In genomic region chr7:100852048-100852872, GRCh38 we compare ENCODE assay signal across 1 cellular context.
TF ChIP-seq lines count a peak whose summit lies in the region.

A gene with protein sequence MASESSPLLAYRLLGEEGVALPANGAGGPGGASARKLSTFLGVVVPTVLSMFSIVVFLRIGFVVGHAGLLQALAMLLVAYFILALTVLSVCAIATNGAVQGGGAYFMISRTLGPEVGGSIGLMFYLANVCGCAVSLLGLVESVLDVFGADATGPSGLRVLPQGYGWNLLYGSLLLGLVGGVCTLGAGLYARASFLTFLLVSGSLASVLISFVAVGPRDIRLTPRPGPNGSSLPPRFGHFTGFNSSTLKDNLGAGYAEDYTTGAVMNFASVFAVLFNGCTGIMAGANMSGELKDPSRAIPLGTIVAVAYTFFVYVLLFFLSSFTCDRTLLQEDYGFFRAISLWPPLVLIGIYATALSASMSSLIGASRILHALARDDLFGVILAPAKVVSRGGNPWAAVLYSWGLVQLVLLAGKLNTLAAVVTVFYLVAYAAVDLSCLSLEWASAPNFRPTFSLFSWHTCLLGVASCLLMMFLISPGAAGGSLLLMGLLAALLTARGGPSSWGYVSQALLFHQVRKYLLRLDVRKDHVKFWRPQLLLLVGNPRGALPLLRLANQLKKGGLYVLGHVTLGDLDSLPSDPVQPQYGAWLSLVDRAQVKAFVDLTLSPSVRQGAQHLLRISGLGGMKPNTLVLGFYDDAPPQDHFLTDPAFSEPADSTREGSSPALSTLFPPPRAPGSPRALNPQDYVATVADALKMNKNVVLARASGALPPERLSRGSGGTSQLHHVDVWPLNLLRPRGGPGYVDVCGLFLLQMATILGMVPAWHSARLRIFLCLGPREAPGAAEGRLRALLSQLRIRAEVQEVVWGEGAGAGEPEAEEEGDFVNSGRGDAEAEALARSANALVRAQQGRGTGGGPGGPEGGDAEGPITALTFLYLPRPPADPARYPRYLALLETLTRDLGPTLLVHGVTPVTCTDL (plus strand): TSS chr7:100852713. CDS start chr7:100854198, 1,485 bp downstream.

TF ChIP-seq in GM12878, 131 proteins besides CTCF, POLR2A, EP300 and RAD21 (continued from another document and continues in another):
- no peak for TF ChIP-seq E2F4 (IDR thresholded peaks at IDR 0.05; ENCODE audit: low read depth, low read length)
- no peak for TF ChIP-seq ETV6 (conservative IDR thresholded peaks at IDR 0.05 in 1 of 2, IDR thresholded peaks at IDR 0.05 in 1 of 2; ENCODE audit: borderline replicate concordance in 1 of 2, low read depth in 1 of 2)
- no peak for TF ChIP-seq MEF2B (IDR thresholded peaks at IDR 0.05; ENCODE audit: partially characterized antibody, poor library complexity, severe bottlenecking)
- peak; percentile 38; the same call in 1 of the 2 replicates for TF ChIP-seq CHD2 (IDR thresholded peaks at IDR 0.05; ENCODE audit: borderline replicate concordance, low read depth, low read length)
- no peak for TF ChIP-seq SRF (IDR thresholded peaks at IDR 0.05; ENCODE audit: low read depth in 2 of 2, low read length in 2 of 2)
- TF ChIP-seq EZH2 (IDR thresholded peaks at IDR 0.05; ENCODE audit: borderline replicate concordance, control insufficient read depth, low read depth, low read length), result no peak
- TF ChIP-seq ATF3 (IDR thresholded peaks at IDR 0.05; ENCODE audit: borderline replicate concordance, extremely low read depth, low read depth, low read length), result peak; percentile 10; the same call in 1 of the 2 replicates
- TF ChIP-seq RUNX3 (IDR thresholded peaks at IDR 0.05; ENCODE audit: low read length), result no peak
- TF ChIP-seq LARP7 (IDR thresholded peaks at IDR 0.05), result peak; percentile 62
- peak in 1 of 2 experiments; percentile 33; a peak in 1 of 4 replicates for TF ChIP-seq IKZF2 (IDR thresholded peaks at IDR 0.05)
- TF ChIP-seq GATAD2B (conservative IDR thresholded peaks at IDR 0.05; ENCODE audit: low read depth), result peak; percentile 84
- TF ChIP-seq ZZZ3 (IDR thresholded peaks at IDR 0.05; ENCODE audit: control insufficient read depth, insufficient read length, low read depth), result no peak
- TF ChIP-seq BRCA1 (IDR thresholded peaks at IDR 0.05; ENCODE audit: low read depth, low read length), result no peak
- 0 out of 2 replicates have a peak, but pooled peaks have one; percentile 14 for TF ChIP-seq NRF1 (conservative IDR thresholded peaks at IDR 0.05; ENCODE audit: low read depth, low read length)
- no peak for TF ChIP-seq SP1 (IDR thresholded peaks at IDR 0.05; ENCODE audit: low read depth, low read length)
- TF ChIP-seq RAD51 (IDR thresholded peaks at IDR 0.05), result no peak
- TF ChIP-seq DPF2 (IDR thresholded peaks at IDR 0.05), result peak; percentile 73; the same call in 1 of the 2 replicates
- TF ChIP-seq KDM1A (IDR thresholded peaks at IDR 0.05; ENCODE audit: borderline replicate concordance), result no peak
- TF ChIP-seq ELK1 (IDR thresholded peaks at IDR 0.05; ENCODE audit: low read depth, low read length), result no peak
- TF ChIP-seq RFX5 (IDR thresholded peaks at IDR 0.05; ENCODE audit: low read depth, low read length), result peak; percentile 32; the same call in 1 of the 2 replicates
- TF ChIP-seq SMARCA5 (IDR thresholded peaks at IDR 0.05), result peak; percentile 80
- TF ChIP-seq PKNOX1 (IDR thresholded peaks at IDR 0.05), result no peak
- TF ChIP-seq ZNF622 (IDR thresholded peaks at IDR 0.05), result no peak
- no peak for TF ChIP-seq HDAC6 (IDR thresholded peaks at IDR 0.05; ENCODE audit: unreplicated experiment)
- peak; percentile 96; the same call in 1 of the 2 replicates for TF ChIP-seq NKRF (conservative IDR thresholded peaks at IDR 0.05)
- TF ChIP-seq ATF7 (IDR thresholded peaks at IDR 0.05; ENCODE audit: low read depth), result no peak
- TF ChIP-seq SIN3A (IDR thresholded peaks at IDR 0.05; ENCODE audit: low read depth, low read length), result 0 out of 2 replicates have a peak, but pooled peaks have one; percentile 64
- 0 out of 2 replicates have a peak, but pooled peaks have one; percentile 46 for TF ChIP-seq CHD1 (IDR thresholded peaks at IDR 0.05; ENCODE audit: low read depth, low read length)
- peak; percentile 39 for TF ChIP-seq RELA (IDR thresholded peaks at IDR 0.05; ENCODE audit: borderline replicate concordance, partially characterized antibody)
- no peak for TF ChIP-seq NFIC (IDR thresholded peaks at IDR 0.05; ENCODE audit: low read depth, low read length)
- no peak for TF ChIP-seq EGR1 (IDR thresholded peaks at IDR 0.05; ENCODE audit: borderline replicate concordance in 1 of 2, low read depth in 2 of 2, low read length in 2 of 2)
- TF ChIP-seq MYC (IDR thresholded peaks at IDR 0.05; ENCODE audit: insufficient read depth, insufficient read length, insufficient replicate concordance, low read length, severe bottlenecking), result no peak
- no peak for TF ChIP-seq SIX5 (IDR thresholded peaks at IDR 0.05; ENCODE audit: low read depth, low read length, severe bottlenecking)
- no peak for TF ChIP-seq CBFB (IDR thresholded peaks at IDR 0.05; ENCODE audit: low read depth)
- TF ChIP-seq SMC3 (IDR thresholded peaks at IDR 0.05; ENCODE audit: borderline replicate concordance, low read length), result peak; percentile 77
- no peak for TF ChIP-seq RBBP5 (conservative IDR thresholded peaks at IDR 0.05)
- TF ChIP-seq ZBTB33 (IDR thresholded peaks at IDR 0.05), result no peak
- TF ChIP-seq, protein P1, sequence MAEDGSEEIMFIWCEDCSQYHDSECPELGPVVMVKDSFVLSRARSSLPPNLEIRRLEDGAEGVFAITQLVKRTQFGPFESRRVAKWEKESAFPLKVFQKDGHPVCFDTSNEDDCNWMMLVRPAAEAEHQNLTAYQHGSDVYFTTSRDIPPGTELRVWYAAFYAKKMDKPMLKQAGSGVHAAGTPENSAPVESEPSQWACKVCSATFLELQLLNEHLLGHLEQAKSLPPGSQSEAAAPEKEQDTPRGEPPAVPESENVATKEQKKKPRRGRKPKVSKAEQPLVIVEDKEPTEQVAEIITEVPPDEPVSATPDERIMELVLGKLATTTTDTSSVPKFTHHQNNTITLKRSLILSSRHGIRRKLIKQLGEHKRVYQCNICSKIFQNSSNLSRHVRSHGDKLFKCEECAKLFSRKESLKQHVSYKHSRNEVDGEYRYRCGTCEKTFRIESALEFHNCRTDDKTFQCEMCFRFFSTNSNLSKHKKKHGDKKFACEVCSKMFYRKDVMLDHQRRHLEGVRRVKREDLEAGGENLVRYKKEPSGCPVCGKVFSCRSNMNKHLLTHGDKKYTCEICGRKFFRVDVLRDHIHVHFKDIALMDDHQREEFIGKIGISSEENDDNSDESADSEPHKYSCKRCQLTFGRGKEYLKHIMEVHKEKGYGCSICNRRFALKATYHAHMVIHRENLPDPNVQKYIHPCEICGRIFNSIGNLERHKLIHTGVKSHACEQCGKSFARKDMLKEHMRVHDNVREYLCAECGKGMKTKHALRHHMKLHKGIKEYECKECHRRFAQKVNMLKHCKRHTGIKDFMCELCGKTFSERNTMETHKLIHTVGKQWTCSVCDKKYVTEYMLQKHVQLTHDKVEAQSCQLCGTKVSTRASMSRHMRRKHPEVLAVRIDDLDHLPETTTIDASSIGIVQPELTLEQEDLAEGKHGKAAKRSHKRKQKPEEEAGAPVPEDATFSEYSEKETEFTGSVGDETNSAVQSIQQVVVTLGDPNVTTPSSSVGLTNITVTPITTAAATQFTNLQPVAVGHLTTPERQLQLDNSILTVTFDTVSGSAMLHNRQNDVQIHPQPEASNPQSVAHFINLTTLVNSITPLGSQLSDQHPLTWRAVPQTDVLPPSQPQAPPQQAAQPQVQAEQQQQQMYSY (CRISPR knock-in tag; IDR thresholded peaks at IDR 0.05), result no peak
- peak; percentile 97 for TF ChIP-seq MXI1 (IDR thresholded peaks at IDR 0.05; ENCODE audit: low read depth, low read length)
- TF ChIP-seq CREB1 (IDR thresholded peaks at IDR 0.05; ENCODE audit: low read depth), result no peak
- TF ChIP-seq, protein P2, sequence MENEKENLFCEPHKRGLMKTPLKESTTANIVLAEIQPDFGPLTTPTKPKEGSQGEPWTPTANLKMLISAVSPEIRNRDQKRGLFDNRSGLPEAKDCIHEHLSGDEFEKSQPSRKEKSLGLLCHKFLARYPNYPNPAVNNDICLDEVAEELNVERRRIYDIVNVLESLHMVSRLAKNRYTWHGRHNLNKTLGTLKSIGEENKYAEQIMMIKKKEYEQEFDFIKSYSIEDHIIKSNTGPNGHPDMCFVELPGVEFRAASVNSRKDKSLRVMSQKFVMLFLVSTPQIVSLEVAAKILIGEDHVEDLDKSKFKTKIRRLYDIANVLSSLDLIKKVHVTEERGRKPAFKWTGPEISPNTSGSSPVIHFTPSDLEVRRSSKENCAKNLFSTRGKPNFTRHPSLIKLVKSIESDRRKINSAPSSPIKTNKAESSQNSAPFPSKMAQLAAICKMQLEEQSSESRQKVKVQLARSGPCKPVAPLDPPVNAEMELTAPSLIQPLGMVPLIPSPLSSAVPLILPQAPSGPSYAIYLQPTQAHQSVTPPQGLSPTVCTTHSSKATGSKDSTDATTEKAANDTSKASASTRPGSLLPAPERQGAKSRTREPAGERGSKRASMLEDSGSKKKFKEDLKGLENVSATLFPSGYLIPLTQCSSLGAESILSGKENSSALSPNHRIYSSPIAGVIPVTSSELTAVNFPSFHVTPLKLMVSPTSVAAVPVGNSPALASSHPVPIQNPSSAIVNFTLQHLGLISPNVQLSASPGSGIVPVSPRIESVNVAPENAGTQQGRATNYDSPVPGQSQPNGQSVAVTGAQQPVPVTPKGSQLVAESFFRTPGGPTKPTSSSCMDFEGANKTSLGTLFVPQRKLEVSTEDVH (IDR thresholded peaks at IDR 0.05; ENCODE audit: low read depth, partially characterized antibody), result no peak
